ENCODE assay signal across 1 cellular context in the genomic region with DNA sequence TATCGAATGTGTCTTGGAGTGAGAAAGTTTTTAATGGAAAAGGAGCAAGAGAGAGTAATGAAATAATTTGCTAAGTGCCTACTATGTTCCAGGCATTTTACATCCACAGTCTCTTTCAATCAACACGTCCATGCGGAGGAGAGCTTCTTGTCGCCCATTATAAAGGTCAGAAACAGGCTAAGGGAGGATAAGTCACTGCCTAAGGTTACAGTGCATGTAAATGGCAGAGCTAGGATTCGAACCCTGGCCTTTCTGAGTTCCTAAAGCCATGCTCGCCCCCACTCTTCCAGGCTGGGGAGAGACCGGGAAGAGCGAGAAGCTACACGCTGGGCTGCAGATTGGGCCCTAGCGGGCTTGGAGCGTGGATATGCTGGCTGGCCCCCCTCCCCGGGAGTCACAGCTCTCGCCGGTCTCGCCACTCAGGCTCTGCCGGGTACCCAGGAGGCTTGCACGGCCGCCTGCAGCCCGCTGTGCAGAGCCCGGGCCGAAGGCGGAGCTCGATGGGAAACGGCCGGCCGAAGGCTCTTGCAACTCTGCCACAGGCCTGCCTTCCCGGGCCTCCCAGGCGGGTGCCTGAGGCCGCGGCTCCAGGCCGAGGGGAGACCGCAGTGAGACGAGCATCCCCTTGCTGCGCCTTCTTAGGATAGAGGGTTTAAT.
TF ChIP-seq lines count a peak whose summit lies in the region.

No MANE protein-coding gene starts in this region.

TF ChIP-seq in GM23338, 12 proteins besides CTCF, POLR2A, EP300 and RAD21:
- TF ChIP-seq, protein P1, sequence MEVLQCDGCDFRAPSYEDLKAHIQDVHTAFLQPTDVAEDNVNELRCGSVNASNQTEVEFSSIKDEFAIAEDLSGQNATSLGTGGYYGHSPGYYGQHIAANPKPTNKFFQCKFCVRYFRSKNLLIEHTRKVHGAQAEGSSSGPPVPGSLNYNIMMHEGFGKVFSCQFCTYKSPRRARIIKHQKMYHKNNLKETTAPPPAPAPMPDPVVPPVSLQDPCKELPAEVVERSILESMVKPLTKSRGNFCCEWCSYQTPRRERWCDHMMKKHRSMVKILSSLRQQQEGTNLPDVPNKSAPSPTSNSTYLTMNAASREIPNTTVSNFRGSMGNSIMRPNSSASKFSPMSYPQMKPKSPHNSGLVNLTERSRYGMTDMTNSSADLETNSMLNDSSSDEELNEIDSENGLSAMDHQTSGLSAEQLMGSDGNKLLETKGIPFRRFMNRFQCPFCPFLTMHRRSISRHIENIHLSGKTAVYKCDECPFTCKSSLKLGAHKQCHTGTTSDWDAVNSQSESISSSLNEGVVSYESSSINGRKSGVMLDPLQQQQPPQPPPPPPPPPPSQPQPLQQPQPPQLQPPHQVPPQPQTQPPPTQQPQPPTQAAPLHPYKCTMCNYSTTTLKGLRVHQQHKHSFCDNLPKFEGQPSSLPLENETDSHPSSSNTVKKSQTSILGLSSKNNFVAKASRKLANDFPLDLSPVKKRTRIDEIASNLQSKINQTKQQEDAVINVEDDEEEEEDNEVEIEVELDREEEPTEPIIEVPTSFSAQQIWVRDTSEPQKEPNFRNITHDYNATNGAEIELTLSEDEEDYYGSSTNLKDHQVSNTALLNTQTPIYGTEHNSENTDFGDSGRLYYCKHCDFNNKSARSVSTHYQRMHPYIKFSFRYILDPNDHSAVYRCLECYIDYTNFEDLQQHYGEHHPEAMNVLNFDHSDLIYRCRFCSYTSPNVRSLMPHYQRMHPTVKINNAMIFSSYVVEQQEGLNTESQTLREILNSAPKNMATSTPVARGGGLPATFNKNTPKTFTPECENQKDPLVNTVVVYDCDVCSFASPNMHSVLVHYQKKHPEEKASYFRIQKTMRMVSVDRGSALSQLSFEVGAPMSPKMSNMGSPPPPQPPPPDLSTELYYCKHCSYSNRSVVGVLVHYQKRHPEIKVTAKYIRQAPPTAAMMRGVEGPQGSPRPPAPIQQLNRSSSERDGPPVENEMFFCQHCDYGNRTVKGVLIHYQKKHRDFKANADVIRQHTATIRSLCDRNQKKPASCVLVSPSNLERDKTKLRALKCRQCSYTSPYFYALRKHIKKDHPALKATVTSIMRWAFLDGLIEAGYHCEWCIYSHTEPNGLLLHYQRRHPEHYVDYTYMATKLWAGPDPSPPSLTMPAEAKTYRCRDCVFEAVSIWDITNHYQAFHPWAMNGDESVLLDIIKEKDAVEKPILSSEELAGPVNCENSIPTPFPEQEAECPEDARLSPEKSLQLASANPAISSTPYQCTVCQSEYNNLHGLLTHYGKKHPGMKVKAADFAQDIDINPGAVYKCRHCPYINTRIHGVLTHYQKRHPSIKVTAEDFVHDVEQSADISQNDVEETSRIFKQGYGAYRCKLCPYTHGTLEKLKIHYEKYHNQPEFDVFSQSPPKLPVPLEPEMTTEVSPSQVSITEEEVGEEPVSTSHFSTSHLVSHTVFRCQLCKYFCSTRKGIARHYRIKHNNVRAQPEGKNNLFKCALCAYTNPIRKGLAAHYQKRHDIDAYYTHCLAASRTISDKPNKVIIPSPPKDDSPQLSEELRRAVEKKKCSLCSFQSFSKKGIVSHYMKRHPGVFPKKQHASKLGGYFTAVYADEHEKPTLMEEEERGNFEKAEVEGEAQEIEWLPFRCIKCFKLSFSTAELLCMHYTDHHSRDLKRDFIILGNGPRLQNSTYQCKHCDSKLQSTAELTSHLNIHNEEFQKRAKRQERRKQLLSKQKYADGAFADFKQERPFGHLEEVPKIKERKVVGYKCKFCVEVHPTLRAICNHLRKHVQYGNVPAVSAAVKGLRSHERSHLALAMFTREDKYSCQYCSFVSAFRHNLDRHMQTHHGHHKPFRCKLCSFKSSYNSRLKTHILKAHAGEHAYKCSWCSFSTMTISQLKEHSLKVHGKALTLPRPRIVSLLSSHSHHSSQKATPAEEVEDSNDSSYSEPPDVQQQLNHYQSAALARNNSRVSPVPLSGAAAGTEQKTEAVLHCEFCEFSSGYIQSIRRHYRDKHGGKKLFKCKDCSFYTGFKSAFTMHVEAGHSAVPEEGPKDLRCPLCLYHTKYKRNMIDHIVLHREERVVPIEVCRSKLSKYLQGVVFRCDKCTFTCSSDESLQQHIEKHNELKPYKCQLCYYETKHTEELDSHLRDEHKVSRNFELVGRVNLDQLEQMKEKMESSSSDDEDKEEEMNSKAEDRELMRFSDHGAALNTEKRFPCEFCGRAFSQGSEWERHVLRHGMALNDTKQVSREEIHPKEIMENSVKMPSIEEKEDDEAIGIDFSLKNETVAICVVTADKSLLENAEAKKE (CRISPR knock-in tag; IDR thresholded peaks at IDR 0.05): no peak
- TF ChIP-seq STAT1 (IDR thresholded peaks at IDR 0.05; ENCODE audit: unreplicated experiment) (no peak), JUNB (IDR thresholded peaks at IDR 0.05; ENCODE audit: unreplicated experiment) (no peak), NANOG (IDR thresholded peaks at IDR 0.05; ENCODE audit: borderline replicate concordance) (no peak), CREB1 (CRISPR knock-in tag; IDR thresholded peaks at IDR 0.05; ENCODE audit: low read depth) (no peak), EZH2phosphoT487 (IDR thresholded peaks at IDR 0.05; ENCODE audit: unreplicated experiment) (peak; percentile 84), EZH2 (IDR thresholded peaks at IDR 0.05; ENCODE audit: low read depth, unreplicated experiment) (peak; percentile 75)
- TF ChIP-seq, protein P2, sequence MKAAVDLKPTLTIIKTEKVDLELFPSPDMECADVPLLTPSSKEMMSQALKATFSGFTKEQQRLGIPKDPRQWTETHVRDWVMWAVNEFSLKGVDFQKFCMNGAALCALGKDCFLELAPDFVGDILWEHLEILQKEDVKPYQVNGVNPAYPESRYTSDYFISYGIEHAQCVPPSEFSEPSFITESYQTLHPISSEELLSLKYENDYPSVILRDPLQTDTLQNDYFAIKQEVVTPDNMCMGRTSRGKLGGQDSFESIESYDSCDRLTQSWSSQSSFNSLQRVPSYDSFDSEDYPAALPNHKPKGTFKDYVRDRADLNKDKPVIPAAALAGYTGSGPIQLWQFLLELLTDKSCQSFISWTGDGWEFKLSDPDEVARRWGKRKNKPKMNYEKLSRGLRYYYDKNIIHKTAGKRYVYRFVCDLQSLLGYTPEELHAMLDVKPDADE (IDR thresholded peaks at IDR 0.05): no peak
- TF ChIP-seq, protein P3, sequence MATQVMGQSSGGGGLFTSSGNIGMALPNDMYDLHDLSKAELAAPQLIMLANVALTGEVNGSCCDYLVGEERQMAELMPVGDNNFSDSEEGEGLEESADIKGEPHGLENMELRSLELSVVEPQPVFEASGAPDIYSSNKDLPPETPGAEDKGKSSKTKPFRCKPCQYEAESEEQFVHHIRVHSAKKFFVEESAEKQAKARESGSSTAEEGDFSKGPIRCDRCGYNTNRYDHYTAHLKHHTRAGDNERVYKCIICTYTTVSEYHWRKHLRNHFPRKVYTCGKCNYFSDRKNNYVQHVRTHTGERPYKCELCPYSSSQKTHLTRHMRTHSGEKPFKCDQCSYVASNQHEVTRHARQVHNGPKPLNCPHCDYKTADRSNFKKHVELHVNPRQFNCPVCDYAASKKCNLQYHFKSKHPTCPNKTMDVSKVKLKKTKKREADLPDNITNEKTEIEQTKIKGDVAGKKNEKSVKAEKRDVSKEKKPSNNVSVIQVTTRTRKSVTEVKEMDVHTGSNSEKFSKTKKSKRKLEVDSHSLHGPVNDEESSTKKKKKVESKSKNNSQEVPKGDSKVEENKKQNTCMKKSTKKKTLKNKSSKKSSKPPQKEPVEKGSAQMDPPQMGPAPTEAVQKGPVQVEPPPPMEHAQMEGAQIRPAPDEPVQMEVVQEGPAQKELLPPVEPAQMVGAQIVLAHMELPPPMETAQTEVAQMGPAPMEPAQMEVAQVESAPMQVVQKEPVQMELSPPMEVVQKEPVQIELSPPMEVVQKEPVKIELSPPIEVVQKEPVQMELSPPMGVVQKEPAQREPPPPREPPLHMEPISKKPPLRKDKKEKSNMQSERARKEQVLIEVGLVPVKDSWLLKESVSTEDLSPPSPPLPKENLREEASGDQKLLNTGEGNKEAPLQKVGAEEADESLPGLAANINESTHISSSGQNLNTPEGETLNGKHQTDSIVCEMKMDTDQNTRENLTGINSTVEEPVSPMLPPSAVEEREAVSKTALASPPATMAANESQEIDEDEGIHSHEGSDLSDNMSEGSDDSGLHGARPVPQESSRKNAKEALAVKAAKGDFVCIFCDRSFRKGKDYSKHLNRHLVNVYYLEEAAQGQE (IDR thresholded peaks at IDR 0.05; ENCODE audit: unreplicated experiment): no peak
TF ChIP-seq in GM23338: peak in this region for 2.
